In genomic region chr1:56382890-56383289, GRCh38 we compare ENCODE assay signal across 18 cellular contexts.
"Had no signal": no experiment of that assay in that cellular context is flagged by ENCODE, and none has a peak within 500 bp of the region (broad histone marks: within the 10 kb centered on the region; RNA-seq: fewer than 3 reads in every experiment).

No MANE protein-coding gene starts in this region.

- H3K27ac Mint-ChIP-seq: activated CD8-positive, alpha-beta T cell treated with anti-CD3 and anti-CD28 coated beads for 36 hours; activated naive CD4-positive, alpha-beta T cell treated with anti-CD3 and anti-CD28 coated beads, Interleukin-2, amount 10 ng/mL, durations not matched to agents 7 days and 5 days; activated naive CD8-positive, alpha-beta T cell treated with anti-CD3 and anti-CD28 coated beads for 36 hours; activated T-cell treated with anti-CD3 and anti-CD28 coated beads, Interleukin-2, amount 50 U/mL, for 72 hours; activated T-helper 2 cell treated with anti-CD3 and anti-CD28 coated beads, Interferon-gamma antibody, Interleukin-2, Interleukin-4, amounts not matched to agents 10 μg/mL and 5 μg/mL and 100 μg/mL, durations not matched to agents 14 hours and 24 hours and 36 hours; T-helper 1 cell treated with Interleukin-12 subunit alpha and Interleukin-12 subunit beta and Interleukin-4 antibody, amounts not matched to agents 30 μg/mL and 1 μg/mL, for 36 hours had no signal

- H3K4me1 Mint-ChIP-seq: activated naive CD4-positive, alpha-beta T cell treated with anti-CD3 and anti-CD28 coated beads, Interleukin-2, amount 10 ng/mL, durations not matched to agents 7 days and 5 days; activated naive CD8-positive, alpha-beta T cell treated with anti-CD3 and anti-CD28 coated beads for 36 hours had no signal

- H3K9me3 Mint-ChIP-seq: activated CD8-positive, alpha-beta T cell treated with anti-CD3 and anti-CD28 coated beads for 36 hours; activated naive CD4-positive, alpha-beta T cell treated with anti-CD3 and anti-CD28 coated beads, Interleukin-2, amount 10 ng/mL, durations not matched to agents 7 days and 5 days; activated naive CD8-positive, alpha-beta T cell treated with anti-CD3 and anti-CD28 coated beads for 36 hours; activated T-cell treated with anti-CD3 and anti-CD28 coated beads, Interleukin-2, amount 50 U/mL, for 72 hours; activated T-helper 2 cell treated with anti-CD3 and anti-CD28 coated beads, Interferon-gamma antibody, Interleukin-2, Interleukin-4, amounts not matched to agents 10 μg/mL and 5 μg/mL and 100 μg/mL, durations not matched to agents 14 hours and 24 hours and 36 hours; T-helper 1 cell treated with Interleukin-12 subunit alpha and Interleukin-12 subunit beta and Interleukin-4 antibody, amounts not matched to agents 30 μg/mL and 1 μg/mL, for 36 hours had no signal

- FAIRE-seq: K562, RCC 7860 had no signal

- H3K4me3 Mint-ChIP-seq: activated CD8-positive, alpha-beta T cell treated with anti-CD3 and anti-CD28 coated beads for 36 hours; activated naive CD4-positive, alpha-beta T cell treated with anti-CD3 and anti-CD28 coated beads, Interleukin-2, amount 10 ng/mL, durations not matched to agents 7 days and 5 days; activated naive CD8-positive, alpha-beta T cell treated with anti-CD3 and anti-CD28 coated beads for 36 hours; activated T-cell treated with anti-CD3 and anti-CD28 coated beads, Interleukin-2, amount 50 U/mL, for 72 hours; T-helper 1 cell treated with Interleukin-12 subunit alpha and Interleukin-12 subunit beta and Interleukin-4 antibody, amounts not matched to agents 30 μg/mL and 1 μg/mL, for 36 hours had no signal

- H3K36me3 Mint-ChIP-seq: activated naive CD4-positive, alpha-beta T cell treated with anti-CD3 and anti-CD28 coated beads, Interleukin-2, amount 10 ng/mL, durations not matched to agents 7 days and 5 days; activated naive CD8-positive, alpha-beta T cell treated with anti-CD3 and anti-CD28 coated beads for 36 hours had no signal

- H3K27me3 Mint-ChIP-seq: activated CD8-positive, alpha-beta T cell treated with anti-CD3 and anti-CD28 coated beads for 36 hours; activated naive CD4-positive, alpha-beta T cell treated with anti-CD3 and anti-CD28 coated beads, Interleukin-2, amount 10 ng/mL, durations not matched to agents 7 days and 5 days; activated naive CD8-positive, alpha-beta T cell treated with anti-CD3 and anti-CD28 coated beads for 36 hours had no signal

- DNase-seq: activated CD4-positive, alpha-beta T cell treated with anti-CD3 and anti-CD28 coated beads for 4 hours; activated CD8-positive, alpha-beta memory T cell treated with anti-CD3 and anti-CD28 coated beads, Interleukin-2, amount 50 U/mL, for 4 hours; activated CD8-positive, alpha-beta T cell treated with anti-CD3 and anti-CD28 coated beads for 36 hours; activated gamma-delta T cell treated with Interleukin-2 at 50 U/mL for 16 hours; activated naive CD4-positive, alpha-beta T cell treated with anti-CD3 and anti-CD28 coated beads, Interleukin-2, amount 10 ng/mL, durations not matched to agents 7 days and 5 days; activated naive CD8-positive, alpha-beta T cell treated with anti-CD3 and anti-CD28 coated beads for 36 hours; activated T-cell treated with anti-CD3 and anti-CD28 coated beads, Interleukin-2, amount 50 U/mL, for 72 hours; brain microvascular endothelial cell; Karpas-422; NCI-H1105 treated with DMSO at 0.1 percent for 48 hours; NCI-H1930; NCI-H510A treated with DMSO at 0.1 percent for 48 hours; PC-3; SHP77 had no signal
